In genomic region chr1:205284420-205285144, GRCh38 we compare ENCODE assay signal across 1 cellular context.
TF ChIP-seq lines count a peak whose summit lies in the region.

No MANE protein-coding gene starts in this region.

TF ChIP-seq in SK-N-SH treated with all-trans-retinoic acid at 6 μM for 48 hours, 23 proteins besides CTCF, POLR2A, EP300 and RAD21 (continued from another document):
- TF ChIP-seq, protein P1, sequence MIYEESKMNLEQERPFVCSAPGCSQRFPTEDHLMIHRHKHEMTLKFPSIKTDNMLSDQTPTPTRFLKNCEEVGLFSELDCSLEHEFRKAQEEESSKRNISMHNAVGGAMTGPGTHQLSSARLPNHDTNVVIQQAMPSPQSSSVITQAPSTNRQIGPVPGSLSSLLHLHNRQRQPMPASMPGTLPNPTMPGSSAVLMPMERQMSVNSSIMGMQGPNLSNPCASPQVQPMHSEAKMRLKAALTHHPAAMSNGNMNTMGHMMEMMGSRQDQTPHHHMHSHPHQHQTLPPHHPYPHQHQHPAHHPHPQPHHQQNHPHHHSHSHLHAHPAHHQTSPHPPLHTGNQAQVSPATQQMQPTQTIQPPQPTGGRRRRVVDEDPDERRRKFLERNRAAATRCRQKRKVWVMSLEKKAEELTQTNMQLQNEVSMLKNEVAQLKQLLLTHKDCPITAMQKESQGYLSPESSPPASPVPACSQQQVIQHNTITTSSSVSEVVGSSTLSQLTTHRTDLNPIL (CRISPR knock-in tag; IDR thresholded peaks at IDR 0.05; ENCODE audit: low read depth): no peak
- TF ChIP-seq PPARA (CRISPR knock-in tag; IDR thresholded peaks at IDR 0.05; ENCODE audit: borderline replicate concordance) (no peak), TCF4 (CRISPR knock-in tag; IDR thresholded peaks at IDR 0.05; ENCODE audit: borderline replicate concordance) (no peak), GLIS3 (CRISPR knock-in tag; IDR thresholded peaks at IDR 0.05) (no peak), ESRRG (CRISPR knock-in tag; IDR thresholded peaks at IDR 0.05) (no peak)
